In the genomic region with DNA sequence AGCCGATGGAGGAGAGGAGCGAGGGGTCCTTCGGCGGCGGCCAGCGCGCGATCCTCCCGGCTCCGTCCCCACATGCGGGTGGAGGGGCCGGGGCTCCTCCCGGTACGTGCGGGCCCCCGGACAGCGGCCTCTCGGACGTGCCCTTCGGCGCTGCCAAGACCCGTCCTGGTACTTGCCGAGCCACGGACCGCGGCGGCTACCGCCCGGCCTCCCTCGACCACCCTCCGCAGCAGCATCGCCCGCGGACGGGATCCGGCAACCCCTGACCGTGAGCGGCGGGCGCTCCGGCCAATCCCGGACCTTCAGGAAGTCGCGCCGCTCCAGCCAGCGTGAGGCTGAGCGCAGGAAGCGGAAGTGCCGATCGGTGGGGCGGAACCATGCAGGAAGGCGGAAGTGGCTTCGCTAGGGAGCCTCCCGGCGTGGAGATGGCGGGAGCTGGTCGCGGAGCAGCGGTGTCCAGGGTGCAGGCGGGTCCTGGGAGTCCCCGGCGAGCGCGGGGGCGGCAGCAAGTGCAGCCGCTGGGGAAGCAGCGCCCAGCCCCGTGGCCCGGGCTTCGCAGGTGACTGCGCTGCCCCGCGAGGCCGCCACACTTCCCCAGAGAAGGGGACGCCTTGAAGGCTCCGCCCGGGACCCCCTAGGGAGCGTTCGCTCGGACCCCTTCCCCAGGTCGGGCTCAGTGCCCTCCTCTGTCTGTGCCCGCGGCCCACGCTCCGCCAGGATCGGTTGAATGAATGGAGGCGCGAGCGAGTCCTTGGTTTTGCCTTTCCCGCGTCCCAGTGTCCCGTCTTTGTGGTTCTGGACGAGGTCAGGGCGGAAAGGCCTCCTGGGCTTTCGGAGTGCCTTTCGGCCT, we compare ENCODE assay signal across 8 cellular contexts. TPM values are rescaled to one million over a fixed set of nuclear protein-coding genes. Genes with fewer than 3 reads are reported as not detected.
DNase-seq lines count a peak whose midpoint lies in the region; ATAC-seq, FAIRE-seq and TF ChIP-seq lines count a peak whose summit lies in the region.

A gene with protein sequence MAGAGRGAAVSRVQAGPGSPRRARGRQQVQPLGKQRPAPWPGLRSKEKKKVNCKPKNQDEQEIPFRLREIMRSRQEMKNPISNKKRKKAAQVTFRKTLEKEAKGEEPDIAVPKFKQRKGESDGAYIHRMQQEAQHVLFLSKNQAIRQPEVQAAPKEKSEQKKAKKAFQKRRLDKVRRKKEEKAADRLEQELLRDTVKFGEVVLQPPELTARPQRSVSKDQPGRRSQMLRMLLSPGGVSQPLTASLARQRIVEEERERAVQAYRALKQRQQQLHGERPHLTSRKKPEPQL (plus strand): TSS at position 396 of the 850 bp plus-strand sequence. CDS start 30 bp downstream, at position 426.
A gene (minus strand): TSS at position 264 of the 850 bp plus-strand sequence. CDS start 28 bp downstream, at position 236.

- peak within 1 kb of the TSS; percentile 98 for H3K4me3 ChIP-seq in Loucy (ENCODE audit: low read length, poor library complexity, severe bottlenecking)
- peak within 1 kb of the TSS; percentile 69 for H3K4me3 ChIP-seq in RWPE2 (ENCODE audit: severe bottlenecking)
- peak within 1 kb of the TSS; percentile 86 for H3K4me3 ChIP-seq in fibroblast of pulmonary artery (replicated peaks; ENCODE audit: low read depth, low read length)

- H3K4me1 Mint-ChIP-seq in activated T-helper 2 cell treated with anti-CD3 and anti-CD28 coated beads, Interferon-gamma antibody, Interleukin-2, Interleukin-4, amounts not matched to agents 10 μg/mL and 5 μg/mL and 100 μg/mL, durations not matched to agents 14 hours and 24 hours and 36 hours (ENCODE audit: low read depth): peaks cover 29% of the 10 kb centered on the region
- peaks cover 23 to 24% of the 10 kb centered on the region in 2 donors for H3K4me1 Mint-ChIP-seq in natural killer cell treated with Interleukin-12 subunit alpha and Interleukin-12 subunit beta and Interleukin-15 and Interleukin-18, amount 100 ng/mL, for 72 hours (ENCODE audit: low read depth in 2 of 2)

- ATAC-seq in RWPE2 (ENCODE audit: low read depth): peak; percentile 98
- ATAC-seq in natural killer cell treated with Interleukin-12 subunit alpha and Interleukin-12 subunit beta and Interleukin-15 and Interleukin-18, amount 100 ng/mL, for 72 hours: peak; percentile 97 to 99

- H3K9ac ChIP-seq in Loucy (ENCODE audit: low read depth, low read length, poor library complexity, severe bottlenecking): peak within 1 kb of the TSS; percentile 99

- peak within 1 kb of the TSS; percentile 75 for H3K27ac ChIP-seq in RWPE2 (ENCODE audit: poor library complexity, severe bottlenecking)

- H3K79me2 ChIP-seq in Loucy (ENCODE audit: insufficient read depth, low read length): peaks cover 62% of the 10 kb centered on the region

- DNase-seq in ELF-1 (ENCODE audit: low read depth, low spot score) (peak; percentile 97), H54 (ENCODE audit: insufficient read length, low spot score) (peak; percentile 96), RWPE2 (ENCODE audit: low spot score) (peak; percentile 98), fibroblast of pulmonary artery (ENCODE audit: low read depth) (peak; percentile 96)
- DNase-seq in activated T-helper 2 cell treated with anti-CD3 and anti-CD28 coated beads, Interferon-gamma antibody, Interleukin-2, Interleukin-4, amounts not matched to agents 10 μg/mL and 5 μg/mL and 100 μg/mL, durations not matched to agents 14 hours and 24 hours and 36 hours (ENCODE audit: low spot score): peak; percentile 91
- DNase-seq in natural killer cell treated with Interleukin-12 subunit alpha and Interleukin-12 subunit beta and Interleukin-15 and Interleukin-18, amount 100 ng/mL, for 72 hours (ENCODE audit: low spot score): peak; percentile 97
- DNase-seq in stimulated activated naive CD4-positive, alpha-beta T cell treated with Interleukin-2 at 50 U/mL for 16 hours (lab: John Stamatoyannopoulos, UW): peak; percentile 93

- peak within 1 kb of the TSS; percentile 94 for H3K4me3 Mint-ChIP-seq in activated T-helper 2 cell treated with anti-CD3 and anti-CD28 coated beads, Interferon-gamma antibody, Interleukin-2, Interleukin-4, amounts not matched to agents 10 μg/mL and 5 μg/mL and 100 μg/mL, durations not matched to agents 14 hours and 24 hours and 36 hours (ENCODE audit: low read depth)
- H3K4me3 Mint-ChIP-seq in natural killer cell treated with Interleukin-12 subunit alpha and Interleukin-12 subunit beta and Interleukin-15 and Interleukin-18, amount 100 ng/mL, for 72 hours: peak within 1 kb of the TSS; percentile 93

- no peaks in the 10 kb centered on the region for H3K9me2 ChIP-seq in Loucy (replicated peaks; ENCODE audit: low read depth, low read length)

- peaks cover 18% of the 10 kb centered on the region for H4K20me1 ChIP-seq in Loucy (ENCODE audit: insufficient read depth, low read length, poor library complexity, severe bottlenecking)

- peak within 1 kb of the TSS; percentile 53 for H2AFZ ChIP-seq in Loucy (ENCODE audit: low read length)

- FAIRE-seq in H54 (lab: Jason Lieb, UNC): no peak

- peaks cover 1% of the 10 kb centered on the region; the same call in 1 of the 2 replicates for H3K36me3 ChIP-seq in Loucy (ENCODE audit: insufficient read depth, low read length)
- H3K36me3 ChIP-seq in RWPE2 (ENCODE audit: low read depth): peaks cover 50% of the 10 kb centered on the region

- H3K4me1 ChIP-seq in Loucy (ENCODE audit: insufficient read depth, low read length, poor library complexity, severe bottlenecking) (peaks cover 38% of the 10 kb centered on the region), RWPE2 (ENCODE audit: insufficient read depth, poor library complexity, severe bottlenecking) (peaks cover 10% of the 10 kb centered on the region)

- H3K27ac Mint-ChIP-seq in activated T-helper 2 cell treated with anti-CD3 and anti-CD28 coated beads, Interferon-gamma antibody, Interleukin-2, Interleukin-4, amounts not matched to agents 10 μg/mL and 5 μg/mL and 100 μg/mL, durations not matched to agents 14 hours and 24 hours and 36 hours: peak within 1 kb of the TSS; percentile 95
- H3K27ac Mint-ChIP-seq in natural killer cell treated with Interleukin-12 subunit alpha and Interleukin-12 subunit beta and Interleukin-15 and Interleukin-18, amount 100 ng/mL, for 72 hours: peak within 1 kb of the TSS; percentile 91 to 96

- H3K27me3 Mint-ChIP-seq in activated T-helper 2 cell treated with anti-CD3 and anti-CD28 coated beads, Interferon-gamma antibody, Interleukin-2, Interleukin-4, amounts not matched to agents 10 μg/mL and 5 μg/mL and 100 μg/mL, durations not matched to agents 14 hours and 24 hours and 36 hours (ENCODE audit: low read depth): no peaks in the 10 kb centered on the region
- H3K27me3 Mint-ChIP-seq in natural killer cell treated with Interleukin-12 subunit alpha and Interleukin-12 subunit beta and Interleukin-15 and Interleukin-18, amount 100 ng/mL, for 72 hours: no peaks in the 10 kb centered on the region

- no peaks in the 10 kb centered on the region for H3K9me3 Mint-ChIP-seq in activated T-helper 2 cell treated with anti-CD3 and anti-CD28 coated beads, Interferon-gamma antibody, Interleukin-2, Interleukin-4, amounts not matched to agents 10 μg/mL and 5 μg/mL and 100 μg/mL, durations not matched to agents 14 hours and 24 hours and 36 hours
- H3K9me3 Mint-ChIP-seq in natural killer cell treated with Interleukin-12 subunit alpha and Interleukin-12 subunit beta and Interleukin-15 and Interleukin-18, amount 100 ng/mL, for 72 hours: no peaks in the 10 kb centered on the region

- H3K27me3 ChIP-seq in Loucy (ENCODE audit: insufficient read depth, low read length, poor library complexity, severe bottlenecking) (no peaks in the 10 kb centered on the region), RWPE2 (ENCODE audit: insufficient read depth, poor library complexity, severe bottlenecking) (no peaks in the 10 kb centered on the region)

- peaks cover 8% of the 10 kb centered on the region for H3F3A ChIP-seq in Loucy (ENCODE audit: low read depth)

- H3K9me3 ChIP-seq in Loucy (ENCODE audit: insufficient read depth, low read depth, low read length) (no peaks in the 10 kb centered on the region), RWPE2 (ENCODE audit: severe bottlenecking) (no peaks in the 10 kb centered on the region)

- no peak for TF ChIP-seq CTCF in Loucy (conservative IDR thresholded peaks at IDR 0.05; ENCODE audit: low read length)
- no peak for TF ChIP-seq CTCF in RWPE2 (IDR thresholded peaks at IDR 0.05; ENCODE audit: poor library complexity, severe bottlenecking)
- TF ChIP-seq CTCF in fibroblast of pulmonary artery (IDR thresholded peaks at IDR 0.05; ENCODE audit: low read length, missing control alignments): no peak

- intact Hi-C loops in activated T-helper 2 cell treated with anti-CD3 and anti-CD28 coated beads, Interferon-gamma antibody, Interleukin-2, Interleukin-4, amounts not matched to agents 10 μg/mL and 5 μg/mL and 100 μg/mL, durations not matched to agents 14 hours and 24 hours and 36 hours (cut with micrococcal nuclease): loop anchor here (2.0 to 5.0 kb wide), 2 partner anchors 30 to 36 kb away; a partner anchor contains a TSS

- TF ChIP-seq POLR2A in H54 (IDR thresholded peaks at IDR 0.05; ENCODE audit: low read depth, low read length): peak; percentile 95

- peak within 1 kb of the TSS; percentile 98 for H3K4me2 ChIP-seq in Loucy (ENCODE audit: low read depth, low read length, poor library complexity, severe bottlenecking)

- peaks cover 57% of the 10 kb centered on the region for H3K36me3 Mint-ChIP-seq in activated T-helper 2 cell treated with anti-CD3 and anti-CD28 coated beads, Interferon-gamma antibody, Interleukin-2, Interleukin-4, amounts not matched to agents 10 μg/mL and 5 μg/mL and 100 μg/mL, durations not matched to agents 14 hours and 24 hours and 36 hours (ENCODE audit: low read depth)
- H3K36me3 Mint-ChIP-seq in natural killer cell treated with Interleukin-12 subunit alpha and Interleukin-12 subunit beta and Interleukin-15 and Interleukin-18, amount 100 ng/mL, for 72 hours: no peaks in the 10 kb centered on the region

RNA-seq across cellular contexts. Expression of the first gene that starts in this region (rescaled TPM):
- 50.8 and 51.7 TPM in 2 replicates for total RNA-seq in activated T-helper 2 cell treated with anti-CD3 and anti-CD28 coated beads, Interferon-gamma antibody, Interleukin-2, Interleukin-4, amounts not matched to agents 10 μg/mL and 5 μg/mL and 100 μg/mL, durations not matched to agents 14 hours and 24 hours and 36 hours
- 10 to 100 TPM; 38.0 to 90.1 TPM for total RNA-seq in natural killer cell treated with Interleukin-12 subunit alpha and Interleukin-12 subunit beta and Interleukin-15 and Interleukin-18, amount 100 ng/mL, for 72 hours

RNA-seq across cellular contexts. Expression of the second gene that starts in this region (rescaled TPM):
- total RNA-seq in activated T-helper 2 cell treated with anti-CD3 and anti-CD28 coated beads, Interferon-gamma antibody, Interleukin-2, Interleukin-4, amounts not matched to agents 10 μg/mL and 5 μg/mL and 100 μg/mL, durations not matched to agents 14 hours and 24 hours and 36 hours: 51.3 and 52.7 TPM in 2 replicates
- total RNA-seq in natural killer cell treated with Interleukin-12 subunit alpha and Interleukin-12 subunit beta and Interleukin-15 and Interleukin-18, amount 100 ng/mL, for 72 hours: 10 to 100 TPM; 35.2 to 45.6 TPM

Comparison
In these comparisons a context has a peak if more than half of its experiments do, and no peak if none do; other contexts are left out.
1. Peak in every context shown above with its lines: DNase-seq, ATAC-seq, H3K4me3 ChIP-seq and H3K27ac ChIP-seq.